Comparison of ENCODE assay signal across 9 cellular contexts in genomic region chr1:234531181-234532132, GRCh38. TPM values are rescaled to one million over a fixed set of nuclear protein-coding genes. Genes with fewer than 3 reads are reported as not detected.
DNase-seq lines count a peak whose midpoint lies in the region; ATAC-seq, FAIRE-seq and TF ChIP-seq lines count a peak whose summit lies in the region.
"Had no signal": no experiment of that assay in that cellular context is flagged by ENCODE, and none has a peak within 500 bp of the region (broad histone marks: within the 10 kb centered on the region; RNA-seq: fewer than 3 reads in every experiment).

No MANE protein-coding gene starts in this region.

- POLR2A ChIA-PET in activated CD4-positive, alpha-beta T cell treated with anti-CD3 and anti-CD28 coated beads, Interleukin-2, amount 10 ng/mL, durations not matched to agents 7 days and 5 days (lab: Charles Lee) = no interaction called here

- peaks cover 14% of the 10 kb centered on the region for H3K27me3 Mint-ChIP-seq in activated CD4-positive, alpha-beta T cell treated with anti-CD3 and anti-CD28 coated beads, Interleukin-2, amount 10 ng/mL, durations not matched to agents 7 days and 5 days

- no peaks in the 10 kb centered on the region for H3K9me3 ChIP-seq in pancreas

- no peaks in the 10 kb centered on the region for H3K27me3 ChIP-seq in pancreas

- DNase-seq in Ammon's horn (ENCODE audit: low spot score) (peak; percentile 63), globus pallidus (ENCODE audit: low spot score) (peak; percentile 75), pancreas (peak; percentile 74 to 86 (median 82)), RCC 7860 (ENCODE audit: low spot score) (no peak)
- DNase-seq in activated CD4-positive, alpha-beta T cell treated with anti-CD3 and anti-CD28 coated beads, Interleukin-2, amount 10 ng/mL, durations not matched to agents 7 days and 5 days = no peak
- DNase-seq: T1000 had no signal

- peaks cover 15% of the 10 kb centered on the region for H3K4me1 Mint-ChIP-seq in activated CD4-positive, alpha-beta T cell treated with anti-CD3 and anti-CD28 coated beads, Interleukin-2, amount 10 ng/mL, durations not matched to agents 7 days and 5 days

- H3K4me1 ChIP-seq in pancreas = peaks cover 38 to 82% (median 63%) of the 10 kb centered on the region in 3 donors

- H3K4me3 ChIP-seq in WI38 (ENCODE audit: low read depth, low read length) (peak overlapping the region; percentile 26; the same call in 1 of the 2 replicates), pancreas (peak overlapping the region in 3 of 4 donors; percentile 8 to 37 (median 25))

- intact Hi-C loops in pancreas (cut with DNase I) = no loop called here

- no peak for TF ChIP-seq CTCF in WI38 (IDR thresholded peaks at IDR 0.05; ENCODE audit: low read depth, low read length)
- no peak for TF ChIP-seq CTCF in pancreas (IDR thresholded peaks at IDR 0.05)

- WGBS in pancreas, 2 donors = 16 to 22% methylated on average over 31 of the region's 31 CpGs

- no peak for FAIRE-seq in pancreas (lab: Jason Lieb, UNC)
- no peak for FAIRE-seq in RCC 7860 (lab: Jason Lieb, UNC)

- no peak overlapping the region for H3K4me3 Mint-ChIP-seq in activated CD4-positive, alpha-beta T cell treated with anti-CD3 and anti-CD28 coated beads, Interleukin-2, amount 10 ng/mL, durations not matched to agents 7 days and 5 days

- no peaks in the 10 kb centered on the region for H3K36me3 Mint-ChIP-seq in activated CD4-positive, alpha-beta T cell treated with anti-CD3 and anti-CD28 coated beads, Interleukin-2, amount 10 ng/mL, durations not matched to agents 7 days and 5 days (ENCODE audit: low read depth)

- peak overlapping the region; percentile 98 to 99 (median 98) for H3K27ac ChIP-seq in pancreas

- H3K27ac Mint-ChIP-seq in activated CD4-positive, alpha-beta T cell treated with anti-CD3 and anti-CD28 coated beads, Interleukin-2, amount 10 ng/mL, durations not matched to agents 7 days and 5 days = no peak overlapping the region

- H3K36me3 ChIP-seq in pancreas = no peaks in the 10 kb centered on the region

- ATAC-seq in pancreas (peak; percentile 66 to 76 (median 72)), GM21515 (IDR thresholded peaks at IDR 0.05; ENCODE audit: unreplicated experiment) (no peak), HG03432 (IDR thresholded peaks at IDR 0.05; ENCODE audit: unreplicated experiment) (no peak)

- H3K9me3 Mint-ChIP-seq in activated CD4-positive, alpha-beta T cell treated with anti-CD3 and anti-CD28 coated beads, Interleukin-2, amount 10 ng/mL, durations not matched to agents 7 days and 5 days = no peaks in the 10 kb centered on the region

- CTCF ChIA-PET in activated CD4-positive, alpha-beta T cell treated with anti-CD3 and anti-CD28 coated beads, Interleukin-2, amount 10 ng/mL, durations not matched to agents 7 days and 5 days (lab: Charles Lee) = interaction anchor here (0.9 to 2.1 kb wide), 6 partner anchors 12 to 523 kb away, joined by 3 to 6 read pairs (median 5); no protein-coding TSS in a partner anchor

RNA-seq across cellular contexts. Expression of gene TARBP1, which starts 52.5 kb away (rescaled TPM):
- 10 to 100 TPM; 11.0 to 14.8 (median 13.8) TPM for total RNA-seq in pancreas
- 10 to 100 TPM; 29.3 to 52.2 TPM for polyA plus RNA-seq in pancreas
- total RNA-seq in activated CD4-positive, alpha-beta T cell treated with anti-CD3 and anti-CD28 coated beads, Interleukin-2, amount 10 ng/mL, durations not matched to agents 7 days and 5 days = 10 to 100 TPM; 31.3 to 33.2 TPM

Comparison
In these comparisons a context has a peak if more than half of its experiments do, and no peak if none do; other contexts are left out.
1. DNase-seq: peak in Ammon's horn (single experiment), globus pallidus (single experiment) and pancreas (6 of 6); none in RCC 7860 (single experiment) and activated CD4-positive, alpha-beta T cell treated with anti-CD3 and anti-CD28 coated beads, Interleukin-2, amount 10 ng/mL, durations not matched to agents 7 days and 5 days (single experiment).
2. ATAC-seq: peak in pancreas (4 of 4); none in GM21515 (single experiment) and HG03432 (single experiment).